ENCODE assay signal across 20 cellular contexts in the genomic region with DNA sequence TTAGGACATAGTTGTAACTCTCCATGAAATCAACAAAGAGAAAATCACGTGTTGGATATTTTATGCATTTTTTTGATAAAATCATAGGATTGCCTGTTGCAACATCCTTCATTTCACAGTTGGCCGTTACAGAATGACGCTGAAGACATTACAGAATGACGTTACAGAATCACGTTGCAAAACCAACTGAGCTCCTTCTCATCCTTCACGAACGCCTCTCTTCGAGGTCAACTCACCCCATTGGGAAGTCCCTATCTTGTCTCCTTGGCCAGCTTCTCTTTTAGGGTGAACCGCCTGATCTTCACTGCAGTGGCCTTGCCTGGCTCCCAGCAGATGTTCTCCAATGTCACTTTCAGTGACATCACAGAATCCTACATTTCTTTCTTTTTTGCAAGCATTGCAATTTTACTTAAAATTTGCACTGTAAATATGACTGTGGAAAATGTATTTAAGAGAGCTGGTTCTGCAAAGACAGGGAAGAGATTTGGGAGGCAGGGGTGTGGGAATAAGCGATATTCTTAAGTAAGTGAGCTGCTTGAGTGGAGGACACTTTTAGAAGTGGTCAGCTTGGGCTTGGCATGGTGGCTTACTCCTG. TPM values are rescaled to one million over a fixed set of nuclear protein-coding genes. Genes with fewer than 3 reads are reported as not detected.
"Had no signal": no experiment of that assay in that cellular context is flagged by ENCODE, and none has a peak within 500 bp of the region (broad histone marks: within the 10 kb centered on the region; RNA-seq: fewer than 3 reads in every experiment).

No MANE protein-coding gene starts in this region.

- H3K36me3 Mint-ChIP-seq: activated CD4-positive, alpha-beta memory T cell treated with anti-CD3 and anti-CD28 coated beads for 36 hours; activated naive CD8-positive, alpha-beta T cell treated with anti-CD3 and anti-CD28 coated beads, Interleukin-2, amount 10 ng/mL, durations not matched to agents 7 days and 5 days; T-cell had no signal

- DNase-seq: activated CD4-positive, alpha-beta memory T cell treated with anti-CD3 and anti-CD28 coated beads for 36 hours; activated CD4-positive, alpha-beta T cell treated with anti-CD3 and anti-CD28 coated beads for 1 hour; activated CD8-positive, alpha-beta memory T cell treated with anti-CD3 and anti-CD28 coated beads, Interleukin-2, amount 50 U/mL, for 4 hours; activated naive CD8-positive, alpha-beta T cell treated with anti-CD3 and anti-CD28 coated beads, Interleukin-2, amount 10 ng/mL, durations not matched to agents 7 days and 5 days; activated T-cell treated with anti-CD3 and anti-CD28 coated beads, Interleukin-2, amount 50 U/mL, for 72 hours; anterior cingulate cortex; cerebellar nuclear complex; kidney; left ventricle myocardium superior; mesenchymal stem cell; nephron progenitor cell; stimulated activated CD4-positive, alpha-beta T cell treated with anti-CD3 and anti-CD28 coated beads, Interleukin-2, amount 100 ng/mL, for 48 hours; stimulated activated naive CD4-positive, alpha-beta T cell treated with Interleukin-2 at 50 U/mL for 16 hours; T-cell; T1000 had no signal

- ATAC-seq: activated T-cell treated with anti-CD3 and anti-CD28 coated beads, Interleukin-2, amount 50 U/mL, for 72 hours; left ventricle myocardium superior; T-cell; upper lobe of right lung had no signal

- H3K4me1 Mint-ChIP-seq: activated naive CD8-positive, alpha-beta T cell treated with anti-CD3 and anti-CD28 coated beads, Interleukin-2, amount 10 ng/mL, durations not matched to agents 7 days and 5 days; T-cell had no signal

- H3K27ac Mint-ChIP-seq: activated CD4-positive, alpha-beta memory T cell treated with anti-CD3 and anti-CD28 coated beads for 36 hours; activated naive CD8-positive, alpha-beta T cell treated with anti-CD3 and anti-CD28 coated beads, Interleukin-2, amount 10 ng/mL, durations not matched to agents 7 days and 5 days; activated T-cell treated with anti-CD3 and anti-CD28 coated beads, Interleukin-2, amount 50 U/mL, for 72 hours; dendritic cell treated with granulocyte-macrophage colony-stimulating factor and Interleukin-4, amounts not matched to agents 40 ng/mL and 50 ng/mL, for 4 days; nephron progenitor cell; T-cell had no signal

- H3K9me3 Mint-ChIP-seq: activated CD4-positive, alpha-beta memory T cell treated with anti-CD3 and anti-CD28 coated beads for 36 hours; activated naive CD8-positive, alpha-beta T cell treated with anti-CD3 and anti-CD28 coated beads, Interleukin-2, amount 10 ng/mL, durations not matched to agents 7 days and 5 days; activated T-cell treated with anti-CD3 and anti-CD28 coated beads, Interleukin-2, amount 50 U/mL, for 72 hours; dendritic cell treated with granulocyte-macrophage colony-stimulating factor and Interleukin-4, amounts not matched to agents 40 ng/mL and 50 ng/mL, for 4 days; nephron progenitor cell; T-cell had no signal

- H3K4me3 Mint-ChIP-seq: activated CD4-positive, alpha-beta memory T cell treated with anti-CD3 and anti-CD28 coated beads for 36 hours; activated naive CD8-positive, alpha-beta T cell treated with anti-CD3 and anti-CD28 coated beads, Interleukin-2, amount 10 ng/mL, durations not matched to agents 7 days and 5 days; activated T-cell treated with anti-CD3 and anti-CD28 coated beads, Interleukin-2, amount 50 U/mL, for 72 hours; dendritic cell treated with granulocyte-macrophage colony-stimulating factor and Interleukin-4, amounts not matched to agents 40 ng/mL and 50 ng/mL, for 4 days; nephron progenitor cell; T-cell had no signal

RNA-seq across cellular contexts. Expression of gene KRTAP5-7, which starts 5.0 kb away (rescaled TPM):
- total RNA-seq: activated CD4-positive, alpha-beta memory T cell treated with anti-CD3 and anti-CD28 coated beads for 36 hours; activated naive CD8-positive, alpha-beta T cell treated with anti-CD3 and anti-CD28 coated beads, Interleukin-2, amount 10 ng/mL, durations not matched to agents 7 days and 5 days; activated T-cell treated with anti-CD3 and anti-CD28 coated beads, Interleukin-2, amount 50 U/mL, for 72 hours; left ventricle myocardium superior; pulmonary artery endothelial cell; T-cell; temporal lobe had no signal

RNA-seq across cellular contexts. Expression of gene KRTAP5-8, which starts 5.7 kb away (rescaled TPM):
- total RNA-seq: activated CD4-positive, alpha-beta memory T cell treated with anti-CD3 and anti-CD28 coated beads for 36 hours; activated naive CD8-positive, alpha-beta T cell treated with anti-CD3 and anti-CD28 coated beads, Interleukin-2, amount 10 ng/mL, durations not matched to agents 7 days and 5 days; activated T-cell treated with anti-CD3 and anti-CD28 coated beads, Interleukin-2, amount 50 U/mL, for 72 hours; left ventricle myocardium superior; omental fat pad; pulmonary artery endothelial cell; T-cell; temporal lobe; upper lobe of right lung had no signal

RNA-seq across cellular contexts. Expression of gene KRTAP5-9, which starts 16.1 kb away (rescaled TPM):
- total RNA-seq: activated naive CD8-positive, alpha-beta T cell treated with anti-CD3 and anti-CD28 coated beads, Interleukin-2, amount 10 ng/mL, durations not matched to agents 7 days and 5 days; left ventricle myocardium superior; pulmonary artery endothelial cell; temporal lobe; upper lobe of right lung had no signal

RNA-seq across cellular contexts. Expression of gene KRTAP5-10, which starts 33.2 kb away (rescaled TPM):
- total RNA-seq: activated CD4-positive, alpha-beta memory T cell treated with anti-CD3 and anti-CD28 coated beads for 36 hours; activated naive CD8-positive, alpha-beta T cell treated with anti-CD3 and anti-CD28 coated beads, Interleukin-2, amount 10 ng/mL, durations not matched to agents 7 days and 5 days; activated T-cell treated with anti-CD3 and anti-CD28 coated beads, Interleukin-2, amount 50 U/mL, for 72 hours; kidney; left ventricle myocardium superior; omental fat pad; pulmonary artery endothelial cell; T-cell; temporal lobe; upper lobe of right lung had no signal

RNA-seq across cellular contexts. Expression of gene KRTAP5-11, which starts 50.6 kb away (rescaled TPM):
- total RNA-seq: activated CD4-positive, alpha-beta memory T cell treated with anti-CD3 and anti-CD28 coated beads for 36 hours; activated naive CD8-positive, alpha-beta T cell treated with anti-CD3 and anti-CD28 coated beads, Interleukin-2, amount 10 ng/mL, durations not matched to agents 7 days and 5 days; activated T-cell treated with anti-CD3 and anti-CD28 coated beads, Interleukin-2, amount 50 U/mL, for 72 hours; kidney; left ventricle myocardium superior; omental fat pad; pulmonary artery endothelial cell; T-cell; temporal lobe; upper lobe of right lung had no signal
